ENCODE assay signal across 11 cellular contexts in the genomic region with DNA sequence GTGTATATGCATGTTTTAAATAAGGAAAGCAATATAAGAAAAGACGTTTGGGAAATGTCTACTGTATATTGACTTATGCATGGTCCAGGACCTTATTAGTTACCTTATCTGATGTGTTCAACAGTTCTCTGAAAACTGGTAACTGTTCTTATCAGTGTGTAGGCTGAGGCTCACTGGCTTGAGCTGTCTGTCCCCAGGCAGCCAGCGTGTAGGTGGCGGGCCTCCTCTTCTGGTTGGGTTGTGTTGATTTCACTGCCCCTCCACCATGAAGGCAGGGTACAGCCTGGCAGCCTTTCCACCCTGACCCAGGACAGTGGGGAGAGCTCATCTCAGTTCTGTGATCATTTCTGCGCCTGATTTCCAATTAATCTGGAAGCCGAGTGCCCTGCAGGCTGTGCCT. TPM values are rescaled to one million over a fixed set of nuclear protein-coding genes. Genes with fewer than 3 reads are reported as not detected.
DNase-seq lines count a peak whose midpoint lies in the region; ATAC-seq, FAIRE-seq and TF ChIP-seq lines count a peak whose summit lies in the region.
"Had no signal": no experiment of that assay in that cellular context is flagged by ENCODE, and none has a peak within 500 bp of the region (broad histone marks: within the 10 kb centered on the region; RNA-seq: fewer than 3 reads in every experiment).

No MANE protein-coding gene starts in this region.

- no peaks in the 10 kb centered on the region for H3K27me3 Mint-ChIP-seq in CD8-positive, alpha-beta T cell (ENCODE audit: low read depth)
- no peaks in the 10 kb centered on the region for H3K27me3 Mint-ChIP-seq in mesothelial cell of epicardium (ENCODE audit: low read depth)

- H3K9ac ChIP-seq in Loucy (ENCODE audit: low read depth, low read length, poor library complexity, severe bottlenecking): peak overlapping the region; percentile 74

- H3K27me3 ChIP-seq in CD8-positive, alpha-beta T cell (ENCODE audit: insufficient read depth, low read length): no peaks in the 10 kb centered on the region
- no peaks in the 10 kb centered on the region for H3K27me3 ChIP-seq in Loucy (ENCODE audit: insufficient read depth, low read length, poor library complexity, severe bottlenecking)
- H3K27me3 ChIP-seq: foreskin keratinocyte, right atrium auricular region had no signal

- no peak overlapping the region for H2AFZ ChIP-seq in Loucy (ENCODE audit: low read length)

- ATAC-seq in CD8-positive, alpha-beta T cell: no peak
- peak; percentile 36 for ATAC-seq in GM19438 (IDR thresholded peaks at IDR 0.05; ENCODE audit: low read depth, unreplicated experiment)
- ATAC-seq in left colon: peak; percentile 26
- ATAC-seq: foreskin keratinocyte, PC-3 had no signal

- no peaks in the 10 kb centered on the region for H3K9me3 ChIP-seq in CD8-positive, alpha-beta T cell (ENCODE audit: low read length)
- H3K9me3 ChIP-seq in Loucy (ENCODE audit: insufficient read depth, low read depth, low read length): no peaks in the 10 kb centered on the region
- H3K9me3 ChIP-seq: right atrium auricular region had no signal

- no peaks in the 10 kb centered on the region for H3K9me2 ChIP-seq in Loucy (replicated peaks; ENCODE audit: low read depth, low read length)

- H3F3A ChIP-seq in Loucy (ENCODE audit: low read depth): peaks cover 4% of the 10 kb centered on the region; the same call in 1 of the 2 replicates

- POLR2A ChIA-PET in CD8-positive, alpha-beta T cell (lab: Charles Lee): interaction anchor here (1.0 to 6.4 kb wide), 8 partner anchors 9 to 207 kb away, joined by 3 to 38 read pairs (median 5); no protein-coding TSS in a partner anchor

- CTCF ChIA-PET in CD8-positive, alpha-beta T cell (lab: Charles Lee): interaction anchor here (1.3 to 8.2 kb wide), 3 partner anchors 12 to 48 kb away, joined by 3 to 61 read pairs (median 5); no protein-coding TSS in a partner anchor

- H3K4me3 ChIP-seq in CD8-positive, alpha-beta T cell (ENCODE audit: low read depth, low read length): peak overlapping the region; percentile 38
- H3K4me3 ChIP-seq in Loucy (ENCODE audit: low read length, poor library complexity, severe bottlenecking): peak overlapping the region; percentile 58
- H3K4me3 ChIP-seq: right atrium auricular region had no signal

- no peak for TF ChIP-seq CTCF in CD8-positive, alpha-beta T cell (IDR thresholded peaks at IDR 0.05)
- 0 out of 2 replicates have a peak, but pooled peaks have one; percentile 12 for TF ChIP-seq CTCF in Loucy (conservative IDR thresholded peaks at IDR 0.05; ENCODE audit: low read length)
- no peak for TF ChIP-seq CTCF in mesothelial cell of epicardium (IDR thresholded peaks at IDR 0.05; ENCODE audit: unreplicated experiment)

- FAIRE-seq in RCC 7860 (lab: Jason Lieb, UNC): no peak

- peaks cover 55% of the 10 kb centered on the region for H3K79me2 ChIP-seq in Loucy (ENCODE audit: insufficient read depth, low read length)

- peaks cover 96% of the 10 kb centered on the region for H3K4me1 ChIP-seq in CD8-positive, alpha-beta T cell (ENCODE audit: insufficient read depth, low read length)
- peaks cover 91% of the 10 kb centered on the region for H3K4me1 ChIP-seq in Loucy (ENCODE audit: insufficient read depth, low read length, poor library complexity, severe bottlenecking)
- H3K4me1 ChIP-seq: foreskin keratinocyte, right atrium auricular region had no signal

- H3K36me3 Mint-ChIP-seq in CD8-positive, alpha-beta T cell: no peaks in the 10 kb centered on the region
- H3K36me3 Mint-ChIP-seq in mesothelial cell of epicardium: no peaks in the 10 kb centered on the region

- DNase-seq in CD8-positive, alpha-beta T cell: no peak
- DNase-seq in left colon: no peak
- no peak for DNase-seq in NCI-H1694 treated with DMSO at 0.1 percent for 48 hours (lab: John Stamatoyannopoulos, UW)
- no peak for DNase-seq in RKO (ENCODE audit: low spot score)
- no peak for DNase-seq in mesothelial cell of epicardium (ENCODE audit: low spot score in 2 of 2, unreplicated experiment in 2 of 2)
- no peak for DNase-seq in RCC 7860 (ENCODE audit: low spot score)
- DNase-seq: foreskin keratinocyte, PC-3 had no signal

- no peaks in the 10 kb centered on the region for H3K9me3 Mint-ChIP-seq in CD8-positive, alpha-beta T cell
- no peaks in the 10 kb centered on the region for H3K9me3 Mint-ChIP-seq in mesothelial cell of epicardium

- intact Hi-C loops in CD8-positive, alpha-beta T cell (cut with DNase I, micrococcal nuclease): loop anchor here (1.0 to 5.0 kb wide), 4 partner anchors 14 to 69 kb away; no protein-coding TSS in a partner anchor
- intact Hi-C loops in left colon (cut with DNase I, micrococcal nuclease): loop anchor here in 1 of 2 donors (10.0 kb wide), 1 partner anchor 62 kb away; no protein-coding TSS in a partner anchor

- peak overlapping the region; percentile 67 for H3K4me3 Mint-ChIP-seq in CD8-positive, alpha-beta T cell
- no peak overlapping the region for H3K4me3 Mint-ChIP-seq in mesothelial cell of epicardium

- peaks cover 94% of the 10 kb centered on the region for H3K4me1 Mint-ChIP-seq in CD8-positive, alpha-beta T cell (ENCODE audit: low read depth)
- peaks cover 13% of the 10 kb centered on the region for H3K4me1 Mint-ChIP-seq in mesothelial cell of epicardium

- peak overlapping the region; percentile 71 for H3K4me2 ChIP-seq in Loucy (ENCODE audit: low read depth, low read length, poor library complexity, severe bottlenecking)

- no peaks in the 10 kb centered on the region for H4K20me1 ChIP-seq in Loucy (ENCODE audit: insufficient read depth, low read length, poor library complexity, severe bottlenecking)

- no peaks in the 10 kb centered on the region for H3K36me3 ChIP-seq in CD8-positive, alpha-beta T cell (ENCODE audit: insufficient read depth, low read length)
- H3K36me3 ChIP-seq in Loucy (ENCODE audit: insufficient read depth, low read length): no peaks in the 10 kb centered on the region
- H3K36me3 ChIP-seq: right atrium auricular region had no signal

- H3K27ac Mint-ChIP-seq in CD8-positive, alpha-beta T cell: peak overlapping the region; percentile 94
- H3K27ac Mint-ChIP-seq in mesothelial cell of epicardium: no peak overlapping the region

- peak overlapping the region; percentile 29 for H3K27ac ChIP-seq in CD8-positive, alpha-beta T cell (ENCODE audit: low read depth, low read length)
- H3K27ac ChIP-seq: foreskin keratinocyte, right atrium auricular region had no signal

RNA-seq across cellular contexts. Expression of a gene that starts 38.7 kb away (rescaled TPM):
- total RNA-seq in CD8-positive, alpha-beta T cell: 100 to 1,000 TPM; 286 to 305 TPM
- total RNA-seq in left colon (10 to 100 TPM; 18.9 to 21.2 TPM), mesothelial cell of epicardium (41.8 to 44.7 TPM (median 42.7 TPM) in 3 replicates)
